15 cellular contexts compared by ENCODE assay signal in genomic region chr18:45355944-45356520, GRCh38.
DNase-seq lines count a peak whose midpoint lies in the region; ATAC-seq and TF ChIP-seq lines count a peak whose summit lies in the region.
"Had no signal": no experiment of that assay in that cellular context is flagged by ENCODE, and none has a peak within 500 bp of the region (broad histone marks: within the 10 kb centered on the region; RNA-seq: fewer than 3 reads in every experiment).

No MANE protein-coding gene starts in this region.

- no peaks in the 10 kb centered on the region for H3K36me3 Mint-ChIP-seq in activated T-helper 17 cell treated with anti-CD3 and anti-CD28 coated beads, Interleukin-2, amount 50 U/mL, for 72 hours (ENCODE audit: low read depth)
- H3K36me3 Mint-ChIP-seq in endothelial cell (ENCODE audit: low read depth, unreplicated experiment): no peaks in the 10 kb centered on the region

- CTCF ChIA-PET in AG04450 (lab: Charles Lee): interaction anchor here (1.0 kb wide), 1 partner anchor 16 kb away, joined by 3 read pairs; no protein-coding TSS in a partner anchor

- intact Hi-C loops in right lobe of liver (cut with DNase I): no loop called here

- 77% methylated on average over 2 of the region's 2 CpGs for WGBS in right lobe of liver (ENCODE audit: insufficient coverage, low coverage, low lambda C conversion rate, missing lambda C conversion rate)

- POLR2A ChIA-PET in AG04450 (lab: Yijun Ruan, JAX): no interaction called here

- no peak overlapping the region for H3K27ac Mint-ChIP-seq in activated T-helper 17 cell treated with anti-CD3 and anti-CD28 coated beads, Interleukin-2, amount 50 U/mL, for 72 hours
- H3K27ac Mint-ChIP-seq in endothelial cell (ENCODE audit: unreplicated experiment): no peak overlapping the region
- H3K27ac Mint-ChIP-seq: activated CD4-positive, alpha-beta memory T cell treated with anti-CD3 and anti-CD28 coated beads, Interleukin-2, amount 10 ng/mL, durations not matched to agents 7 days and 5 days had no signal

- no peaks in the 10 kb centered on the region for H3K4me1 ChIP-seq in right lobe of liver

- no peaks in the 10 kb centered on the region for H3K36me3 ChIP-seq in right lobe of liver
- H3K36me3 ChIP-seq: stomach had no signal

- no peak overlapping the region for H3K27ac ChIP-seq in AG04450 (ENCODE audit: low read depth, low read length)
- no peak overlapping the region for H3K27ac ChIP-seq in right lobe of liver
- H3K27ac ChIP-seq: skin epidermis, stomach had no signal

- no peak overlapping the region for H3K4me3 ChIP-seq in AG04450 (ENCODE audit: low read depth, low read length)
- no peak overlapping the region for H3K4me3 ChIP-seq in right lobe of liver
- H3K4me3 ChIP-seq: skin epidermis, stomach had no signal

- H3K27me3 Mint-ChIP-seq in activated T-helper 17 cell treated with anti-CD3 and anti-CD28 coated beads, Interleukin-2, amount 50 U/mL, for 72 hours: peaks cover 8% of the 10 kb centered on the region
- H3K27me3 Mint-ChIP-seq in endothelial cell (ENCODE audit: unreplicated experiment): peaks cover 5% of the 10 kb centered on the region
- H3K27me3 Mint-ChIP-seq: activated CD4-positive, alpha-beta memory T cell treated with anti-CD3 and anti-CD28 coated beads, Interleukin-2, amount 10 ng/mL, durations not matched to agents 7 days and 5 days had no signal

- no peak for DNase-seq in AG04450 (ENCODE audit: low read depth, low spot score)
- no peak for DNase-seq in right lobe of liver
- DNase-seq in 8988T: no peak
- no peak for DNase-seq in hypothalamus (lab: John Stamatoyannopoulos, UW)
- DNase-seq in endothelial cell (ENCODE audit: low spot score): no peak
- DNase-seq: activated CD4-positive, alpha-beta memory T cell treated with anti-CD3 and anti-CD28 coated beads, Interleukin-2, amount 10 ng/mL, durations not matched to agents 7 days and 5 days; activated gamma-delta T cell; effector CD4-positive, alpha-beta T cell; mammary epithelial cell; occipital lobe; stomach had no signal

- TF ChIP-seq POLR2A in right lobe of liver (IDR thresholded peaks at IDR 0.05): no peak

- no peaks in the 10 kb centered on the region for H3K4me1 Mint-ChIP-seq in activated T-helper 17 cell treated with anti-CD3 and anti-CD28 coated beads, Interleukin-2, amount 50 U/mL, for 72 hours
- peaks cover 4% of the 10 kb centered on the region for H3K4me1 Mint-ChIP-seq in endothelial cell (ENCODE audit: unreplicated experiment)
- H3K4me1 Mint-ChIP-seq: activated CD4-positive, alpha-beta memory T cell treated with anti-CD3 and anti-CD28 coated beads, Interleukin-2, amount 10 ng/mL, durations not matched to agents 7 days and 5 days had no signal

- H3K27me3 ChIP-seq in AG04450 (ENCODE audit: control insufficient read depth, insufficient read depth, low read length) (peaks cover 2% of the 10 kb centered on the region), right lobe of liver (no peaks in the 10 kb centered on the region)
- H3K27me3 ChIP-seq: stomach had no signal

- no peak overlapping the region for H3K4me3 Mint-ChIP-seq in activated T-helper 17 cell treated with anti-CD3 and anti-CD28 coated beads, Interleukin-2, amount 50 U/mL, for 72 hours
- H3K4me3 Mint-ChIP-seq in endothelial cell (ENCODE audit: unreplicated experiment): no peak overlapping the region
- H3K4me3 Mint-ChIP-seq: activated CD4-positive, alpha-beta memory T cell treated with anti-CD3 and anti-CD28 coated beads, Interleukin-2, amount 10 ng/mL, durations not matched to agents 7 days and 5 days had no signal

- peak; percentile 74 for ATAC-seq in HG02870 (IDR thresholded peaks at IDR 0.05; ENCODE audit: unreplicated experiment)
- peak; percentile 68 for ATAC-seq in activated T-helper 17 cell treated with anti-CD3 and anti-CD28 coated beads, Interleukin-2, amount 50 U/mL, for 72 hours (replicated peaks)
- ATAC-seq in right lobe of liver: peak in 3 of 4 donors; percentile 36 to 58 (median 50)
- ATAC-seq in HG02852 (IDR thresholded peaks at IDR 0.05; ENCODE audit: unreplicated experiment): no peak

- H3K9me3 Mint-ChIP-seq in activated T-helper 17 cell treated with anti-CD3 and anti-CD28 coated beads, Interleukin-2, amount 50 U/mL, for 72 hours: no peaks in the 10 kb centered on the region
- no peaks in the 10 kb centered on the region for H3K9me3 Mint-ChIP-seq in endothelial cell (ENCODE audit: unreplicated experiment)
- H3K9me3 Mint-ChIP-seq: activated CD4-positive, alpha-beta memory T cell treated with anti-CD3 and anti-CD28 coated beads, Interleukin-2, amount 10 ng/mL, durations not matched to agents 7 days and 5 days had no signal

- H3K9me3 ChIP-seq in AG04450 (ENCODE audit: control insufficient read depth, insufficient read depth, low read length) (no peaks in the 10 kb centered on the region), right lobe of liver (no peaks in the 10 kb centered on the region)
- H3K9me3 ChIP-seq: stomach had no signal

- TF ChIP-seq CTCF in AG04450 (IDR thresholded peaks at IDR 0.05; ENCODE audit: low read depth, low read length) (peak; percentile 19; the same call in 1 of the 2 replicates), right lobe of liver (IDR thresholded peaks at IDR 0.05) (peak in 2 of 4 donors; percentile 9 to 17), endothelial cell (IDR thresholded peaks at IDR 0.05; ENCODE audit: unreplicated experiment) (no peak)
